8 cellular contexts compared by ENCODE assay signal in the genomic region with DNA sequence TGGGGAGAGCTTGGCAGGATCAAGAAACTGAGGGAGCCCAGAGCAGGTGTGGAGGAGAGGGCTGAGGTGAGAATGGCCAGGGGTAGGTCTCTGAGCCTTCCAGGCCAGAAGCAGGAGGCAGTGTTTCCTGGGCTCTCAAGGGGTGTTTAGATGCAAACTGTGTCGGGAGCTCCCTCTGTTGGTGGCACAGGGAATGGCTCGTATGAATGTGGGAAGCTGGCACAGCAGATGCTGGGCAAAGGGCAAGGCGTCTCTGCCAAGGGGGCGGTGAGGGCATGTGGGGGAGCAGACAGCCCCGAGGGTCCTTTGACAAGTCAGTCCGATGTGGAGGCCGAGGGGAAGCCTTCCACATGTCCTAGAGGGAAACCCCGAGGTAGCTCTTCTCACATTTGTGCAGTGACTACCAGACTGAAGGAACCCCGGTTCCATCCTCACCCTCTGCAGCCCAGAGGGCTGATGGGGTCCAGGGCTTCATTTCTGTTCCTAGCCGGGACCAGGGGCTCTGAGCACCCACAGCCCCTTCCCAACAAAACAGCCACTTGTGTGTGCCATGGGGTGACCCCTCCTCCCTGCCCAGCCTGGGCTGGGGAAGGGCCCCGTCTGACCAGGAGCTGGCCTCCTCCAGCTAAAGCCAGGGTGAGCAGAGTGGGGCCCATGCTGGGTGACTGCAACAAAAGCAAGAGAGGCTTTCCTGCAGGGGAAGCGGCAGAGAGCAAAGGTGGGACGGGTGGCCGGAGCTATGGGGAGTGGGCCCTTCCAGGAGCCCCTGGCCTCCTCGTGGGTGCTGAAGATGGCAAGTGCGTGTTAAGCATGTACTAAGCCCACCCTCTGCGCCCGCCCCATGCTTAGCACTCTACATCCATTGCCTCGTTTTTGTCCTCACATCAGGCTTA.
DNase-seq lines count a peak whose midpoint lies in the region; ATAC-seq lines count a peak whose summit lies in the region.

No MANE protein-coding gene starts in this region.

- H2AK5ac ChIP-seq in mesendoderm (ENCODE audit: low read length) = no peak overlapping the region

- no peaks in the 10 kb centered on the region for H3K27me3 ChIP-seq in mesendoderm (ENCODE audit: insufficient read depth, low read length, poor library complexity)

- no peak overlapping the region for H2BK15ac ChIP-seq in mesendoderm (replicated peaks; ENCODE audit: low read depth)

- H2BK5ac ChIP-seq in mesendoderm (ENCODE audit: low read length) = no peak overlapping the region

- no peak overlapping the region for H3K56ac ChIP-seq in mesendoderm (ENCODE audit: low read length)

- POLR2A ChIA-PET in activated CD8-positive, alpha-beta T cell treated with anti-CD3 and anti-CD28 coated beads, Interleukin-2, amount 10 ng/mL, durations not matched to agents 7 days and 5 days (lab: Charles Lee) = no interaction called here

- no peaks in the 10 kb centered on the region for H3K9me3 Mint-ChIP-seq in activated CD8-positive, alpha-beta T cell treated with anti-CD3 and anti-CD28 coated beads, Interleukin-2, amount 10 ng/mL, durations not matched to agents 7 days and 5 days (ENCODE audit: insufficient read depth)
- no peaks in the 10 kb centered on the region for H3K9me3 Mint-ChIP-seq in effector memory CD8-positive, alpha-beta T cell

- ATAC-seq in HG02759 (IDR thresholded peaks at IDR 0.05; ENCODE audit: unreplicated experiment) (peak; percentile 27), HG03520 (IDR thresholded peaks at IDR 0.05; ENCODE audit: unreplicated experiment) (no peak)
- ATAC-seq in activated CD8-positive, alpha-beta T cell treated with anti-CD3 and anti-CD28 coated beads, Interleukin-2, amount 10 ng/mL, durations not matched to agents 7 days and 5 days = peak; percentile 78
- ATAC-seq in effector memory CD8-positive, alpha-beta T cell (replicated peaks) = peak; percentile 63

- no peaks in the 10 kb centered on the region for H3K4me1 ChIP-seq in mesendoderm (ENCODE audit: control insufficient read depth, low read depth, low read length)

- peaks cover 9% of the 10 kb centered on the region for H3K4me1 Mint-ChIP-seq in activated CD8-positive, alpha-beta T cell treated with anti-CD3 and anti-CD28 coated beads, Interleukin-2, amount 10 ng/mL, durations not matched to agents 7 days and 5 days (ENCODE audit: low read depth)
- peaks cover 16% of the 10 kb centered on the region in 2 donors for H3K4me1 Mint-ChIP-seq in effector memory CD8-positive, alpha-beta T cell (ENCODE audit: low read depth in 2 of 2)

- H3K4me2 ChIP-seq in mesendoderm (ENCODE audit: low read length) = no peak overlapping the region

- no peak overlapping the region for H3K27ac Mint-ChIP-seq in activated CD8-positive, alpha-beta T cell treated with anti-CD3 and anti-CD28 coated beads, Interleukin-2, amount 10 ng/mL, durations not matched to agents 7 days and 5 days
- no peak overlapping the region for H3K27ac Mint-ChIP-seq in effector memory CD8-positive, alpha-beta T cell

- no peak overlapping the region for H2BK120ac ChIP-seq in mesendoderm (ENCODE audit: low read depth, low read length)

- H3K79me2 ChIP-seq in mesendoderm (ENCODE audit: control insufficient read depth, insufficient read depth, low read length) = no peaks in the 10 kb centered on the region

- no peak overlapping the region for H3K23ac ChIP-seq in mesendoderm (ENCODE audit: low read length)

- H3K9ac ChIP-seq in mesendoderm (ENCODE audit: low read length) = no peak overlapping the region

- no peak overlapping the region for H3K4me3 ChIP-seq in mesendoderm (ENCODE audit: low read length)

- H3K18ac ChIP-seq in mesendoderm (ENCODE audit: low read length) = no peak overlapping the region

- H3K27me3 Mint-ChIP-seq in activated CD8-positive, alpha-beta T cell treated with anti-CD3 and anti-CD28 coated beads, Interleukin-2, amount 10 ng/mL, durations not matched to agents 7 days and 5 days (ENCODE audit: low read depth) = peaks cover 2% of the 10 kb centered on the region
- H3K27me3 Mint-ChIP-seq in effector memory CD8-positive, alpha-beta T cell = peaks cover 0 to 6% of the 10 kb centered on the region in 2 donors

- no peak overlapping the region for H3K4me3 Mint-ChIP-seq in activated CD8-positive, alpha-beta T cell treated with anti-CD3 and anti-CD28 coated beads, Interleukin-2, amount 10 ng/mL, durations not matched to agents 7 days and 5 days
- H3K4me3 Mint-ChIP-seq in effector memory CD8-positive, alpha-beta T cell = no peak overlapping the region

- no peak overlapping the region for H4K8ac ChIP-seq in mesendoderm (ENCODE audit: low read depth, low read length)

- H3K36me3 ChIP-seq in mesendoderm (ENCODE audit: control insufficient read depth, insufficient read depth, low read length) = no peaks in the 10 kb centered on the region

- DNase-seq in DMS 273 treated with DMSO at 0.1 percent for 48 hours (lab: John Stamatoyannopoulos, UW) (peak; percentile 33), NCI-H82 treated with DMSO at 0.1 percent for 48 hours (lab: John Stamatoyannopoulos, UW; ENCODE audit: unreplicated experiment) (peak; percentile 29), mesendoderm (peak; percentile 80)
- peak; percentile 81 for DNase-seq in activated CD8-positive, alpha-beta T cell treated with anti-CD3 and anti-CD28 coated beads, Interleukin-2, amount 10 ng/mL, durations not matched to agents 7 days and 5 days
- peak; percentile 67 to 71 (median 69) for DNase-seq in effector memory CD8-positive, alpha-beta T cell
- DNase-seq in stimulated activated CD8-positive, alpha-beta memory T cell treated with anti-CD3 and anti-CD28 coated beads, Interleukin-2, amount 100 ng/mL, for 48 hours (ENCODE audit: low read depth in 2 of 2) = peak; percentile 50 to 60

- CTCF ChIA-PET in activated CD8-positive, alpha-beta T cell treated with anti-CD3 and anti-CD28 coated beads, Interleukin-2, amount 10 ng/mL, durations not matched to agents 7 days and 5 days (lab: Charles Lee) = interaction anchor here (0.6 to 2.8 kb wide), 42 partner anchors 10 to 657 kb away, joined by 3 to 22 read pairs (median 4); a partner anchor contains a TSS

- H3K4ac ChIP-seq in mesendoderm (ENCODE audit: low read depth, low read length) = no peak overlapping the region

- H4K5ac ChIP-seq in mesendoderm (ENCODE audit: low read length) = no peak overlapping the region

- no peaks in the 10 kb centered on the region for H3K79me1 ChIP-seq in mesendoderm (ENCODE audit: low read length)

- no peaks in the 10 kb centered on the region for H3K36me3 Mint-ChIP-seq in activated CD8-positive, alpha-beta T cell treated with anti-CD3 and anti-CD28 coated beads, Interleukin-2, amount 10 ng/mL, durations not matched to agents 7 days and 5 days (ENCODE audit: low read depth)
- no peaks in the 10 kb centered on the region for H3K36me3 Mint-ChIP-seq in effector memory CD8-positive, alpha-beta T cell (ENCODE audit: insufficient read depth)

- WGBS in mesendoderm (ENCODE audit: extremely low coverage, insufficient coverage, low lambda C conversion rate) = no CpG with 5 or more reads among the region's 19 CpGs

- no peak overlapping the region for H3K27ac ChIP-seq in mesendoderm (ENCODE audit: low read depth, low read length)

Comparison
In these comparisons a context has a peak if more than half of its experiments do, and no peak if none do; other contexts are left out.
1. DNase-seq: peak in every context shown above with its lines; median percentile 81 in activated CD8-positive, alpha-beta T cell treated with anti-CD3 and anti-CD28 coated beads, Interleukin-2, amount 10 ng/mL, durations not matched to agents 7 days and 5 days; 80 in mesendoderm; 69 in effector memory CD8-positive, alpha-beta T cell; 55 in stimulated activated CD8-positive, alpha-beta memory T cell treated with anti-CD3 and anti-CD28 coated beads, Interleukin-2, amount 100 ng/mL, for 48 hours; 33 in DMS 273 treated with DMSO at 0.1 percent for 48 hours; 29 in NCI-H82 treated with DMSO at 0.1 percent for 48 hours.